ENCODE assay signal across 1 cellular context in the genomic region with DNA sequence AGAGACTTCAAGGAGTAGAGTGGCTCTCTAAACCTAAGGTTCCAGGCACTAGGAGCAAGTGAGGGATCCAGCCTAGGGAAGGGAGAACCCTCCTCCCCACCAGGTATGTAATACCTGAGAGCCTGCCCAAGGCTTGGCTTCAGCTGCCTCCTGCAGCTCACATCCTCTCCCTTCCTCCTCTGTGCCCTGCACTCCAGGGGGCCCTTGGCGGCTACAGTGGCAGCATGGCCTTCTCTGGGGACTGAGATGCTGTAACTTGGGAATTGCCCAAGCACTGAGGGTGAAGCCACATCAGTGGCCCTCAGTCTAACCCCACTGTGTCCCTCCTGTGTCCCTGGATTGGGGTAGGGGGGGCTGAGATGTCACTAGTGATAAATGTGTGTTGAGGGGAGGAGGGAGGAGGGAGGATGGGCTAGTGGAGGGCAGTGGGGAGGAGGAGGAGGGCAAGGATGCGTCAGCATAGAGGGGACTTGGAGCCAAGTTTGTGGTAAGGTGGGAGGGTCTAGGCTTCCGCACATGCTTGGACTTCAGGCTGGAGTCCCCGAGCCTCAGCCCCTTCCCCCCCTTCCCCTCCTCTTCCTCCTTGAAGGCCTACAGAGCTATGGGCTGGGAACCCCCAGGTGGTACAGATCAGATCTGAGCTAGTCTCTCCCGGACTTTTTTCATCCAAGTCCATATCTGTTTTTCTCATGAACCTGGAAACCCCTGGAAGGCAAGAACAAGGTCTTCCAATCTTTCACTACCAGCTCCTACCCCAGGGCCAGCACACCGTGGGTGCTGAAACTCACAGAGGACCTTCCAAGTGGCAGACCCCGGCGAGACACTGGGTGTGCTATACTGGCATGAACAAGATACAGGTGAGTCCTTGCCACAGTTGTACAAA.
TF ChIP-seq lines count a peak whose summit lies in the region.

No MANE protein-coding gene starts in this region.

TF ChIP-seq in HepG2, 621 proteins besides CTCF, POLR2A, EP300 and RAD21:
- TF ChIP-seq, protein P1, sequence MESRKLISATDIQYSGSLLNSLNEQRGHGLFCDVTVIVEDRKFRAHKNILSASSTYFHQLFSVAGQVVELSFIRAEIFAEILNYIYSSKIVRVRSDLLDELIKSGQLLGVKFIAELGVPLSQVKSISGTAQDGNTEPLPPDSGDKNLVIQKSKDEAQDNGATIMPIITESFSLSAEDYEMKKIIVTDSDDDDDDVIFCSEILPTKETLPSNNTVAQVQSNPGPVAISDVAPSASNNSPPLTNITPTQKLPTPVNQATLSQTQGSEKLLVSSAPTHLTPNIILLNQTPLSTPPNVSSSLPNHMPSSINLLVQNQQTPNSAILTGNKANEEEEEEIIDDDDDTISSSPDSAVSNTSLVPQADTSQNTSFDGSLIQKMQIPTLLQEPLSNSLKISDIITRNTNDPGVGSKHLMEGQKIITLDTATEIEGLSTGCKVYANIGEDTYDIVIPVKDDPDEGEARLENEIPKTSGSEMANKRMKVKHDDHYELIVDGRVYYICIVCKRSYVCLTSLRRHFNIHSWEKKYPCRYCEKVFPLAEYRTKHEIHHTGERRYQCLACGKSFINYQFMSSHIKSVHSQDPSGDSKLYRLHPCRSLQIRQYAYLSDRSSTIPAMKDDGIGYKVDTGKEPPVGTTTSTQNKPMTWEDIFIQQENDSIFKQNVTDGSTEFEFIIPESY (CRISPR knock-in tag; IDR thresholded peaks at IDR 0.05) = 0 out of 2 replicates have a peak, but pooled peaks have one; percentile 23
- no peak for TF ChIP-seq SRSF4 (IDR thresholded peaks at IDR 0.05; ENCODE audit: low read depth, low read length, poor library complexity, severe bottlenecking)
